ENCODE assay signal across 21 cellular contexts in genomic region chr1:175341631-175342429, GRCh38.
"Had no signal": no experiment of that assay in that cellular context is flagged by ENCODE, and none has a peak within 500 bp of the region (broad histone marks: within the 10 kb centered on the region; RNA-seq: fewer than 3 reads in every experiment).

No MANE protein-coding gene starts in this region.

- DNase-seq: activated CD4-positive, alpha-beta T cell treated with anti-CD3 and anti-CD28 coated beads for 4 hours; activated CD8-positive, alpha-beta memory T cell treated with anti-CD3 and anti-CD28 coated beads, Interleukin-2, amount 50 U/mL, for 4 hours; activated CD8-positive, alpha-beta T cell treated with anti-CD3 and anti-CD28 coated beads for 36 hours; activated gamma-delta T cell treated with Interleukin-2 at 50 U/mL for 16 hours; activated naive CD4-positive, alpha-beta T cell treated with anti-CD3 and anti-CD28 coated beads, Interleukin-2, amount 10 ng/mL, durations not matched to agents 7 days and 5 days; activated naive CD8-positive, alpha-beta T cell treated with anti-CD3 and anti-CD28 coated beads for 36 hours; activated T-cell treated with anti-CD3 and anti-CD28 coated beads, Interleukin-2, amount 50 U/mL, for 72 hours; KG1; NCI-H1048; NCI-H146; NCI-H187 treated with DMSO at 0.1 percent for 48 hours; NCI-H2081 treated with DMSO at 0.1 percent for 48 hours; NCI-H446; NCI-H524; SIG-M5; T-helper 2 cell; T1000 had no signal

- H3K4me3 ChIP-seq: breast epithelium, PC-9 had no signal

- H3K4me2 ChIP-seq: PC-9 had no signal

- H3K9me3 ChIP-seq: breast epithelium had no signal

- H3K27ac ChIP-seq: breast epithelium, PC-9 had no signal

- H3K27me3 ChIP-seq: breast epithelium had no signal

- FAIRE-seq: TTC549 had no signal

- H3K36me3 ChIP-seq: breast epithelium had no signal

- ATAC-seq: activated CD4-positive, CD25-positive, alpha-beta regulatory T cell treated with anti-CD3 and anti-CD28 coated beads, Interleukin-2, amount 50 U/mL, for 24 hours; activated CD8-positive, alpha-beta T cell treated with anti-CD3 and anti-CD28 coated beads for 36 hours; activated T-cell treated with anti-CD3 and anti-CD28 coated beads, Interleukin-2, amount 50 U/mL, for 72 hours had no signal

- H3K4me1 ChIP-seq: breast epithelium had no signal

- H2AFZ ChIP-seq: PC-9 had no signal
